ENCODE assay signal across 8 cellular contexts in the genomic region with DNA sequence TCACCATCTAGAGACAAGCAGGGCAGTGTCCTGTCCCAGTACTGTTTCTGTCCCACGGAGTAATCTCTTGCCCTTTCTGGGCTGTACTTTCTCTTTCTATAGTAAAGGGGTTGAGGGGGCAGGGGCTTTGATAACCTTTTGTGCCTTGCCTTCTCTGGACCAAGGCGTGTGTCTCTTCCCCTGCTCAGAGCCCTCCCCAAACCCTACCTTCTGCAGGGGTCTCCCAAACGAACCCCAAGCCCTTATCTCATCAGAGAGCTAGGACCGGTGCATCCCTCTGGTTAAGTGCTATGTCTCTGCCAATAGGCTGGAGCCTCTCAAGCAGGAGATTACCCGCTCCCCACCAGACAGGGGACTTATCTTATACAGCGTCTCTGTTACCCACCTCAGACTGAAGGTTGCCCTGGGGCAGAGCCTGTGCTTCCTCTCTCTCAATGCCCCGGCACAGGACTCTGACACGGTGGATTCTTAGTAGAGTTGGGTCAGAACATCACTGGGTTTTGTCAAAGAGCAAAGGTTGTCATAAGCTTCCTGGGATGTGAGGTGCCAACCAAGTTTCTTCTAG. TPM values are rescaled to one million over a fixed set of nuclear protein-coding genes. Genes with fewer than 3 reads are reported as not detected.
DNase-seq lines count a peak whose midpoint lies in the region; ATAC-seq and TF ChIP-seq lines count a peak whose summit lies in the region.

No MANE protein-coding gene starts in this region.

- peaks cover 64% of the 10 kb centered on the region for H3K4me1 Mint-ChIP-seq in T-helper 17 cell

- H3K9me3 ChIP-seq in T-helper 17 cell (ENCODE audit: control insufficient read depth, low read length, poor library complexity, severe bottlenecking) (no peaks in the 10 kb centered on the region), esophagus (ENCODE audit: control insufficient read depth in 2 of 2, insufficient read depth in 1 of 2, low read depth in 1 of 2, low read length in 1 of 2) (no peaks in the 10 kb centered on the region), sigmoid colon (no peaks in the 10 kb centered on the region)

- peaks cover 7% of the 10 kb centered on the region for H3K36me3 Mint-ChIP-seq in T-helper 17 cell (ENCODE audit: low read depth)

- H3K27me3 ChIP-seq in esophagus (ENCODE audit: control insufficient read depth in 1 of 2, insufficient read depth in 2 of 2, low read length in 2 of 2) (no peaks in the 10 kb centered on the region), sigmoid colon (no peaks in the 10 kb centered on the region)

- peak overlapping the region; percentile 51 to 73 for H3K27ac ChIP-seq in esophagus (ENCODE audit: low read depth in 2 of 2, low read length in 1 of 2)
- H3K27ac ChIP-seq in sigmoid colon = peak overlapping the region; percentile 92 to 99 (median 98)

- no peaks in the 10 kb centered on the region for H3K27me3 Mint-ChIP-seq in T-helper 17 cell

- intact Hi-C loops in sigmoid colon (cut with DNase I) = loop anchor here (5.0 kb wide), 2 partner anchors 63 to 148 kb away; no protein-coding TSS in a partner anchor

- H3K27ac Mint-ChIP-seq in T-helper 17 cell = peak overlapping the region; percentile 95

- no peak for TF ChIP-seq CTCF in sigmoid colon (IDR thresholded peaks at IDR 0.05)

- H3K36me3 ChIP-seq in esophagus (ENCODE audit: control insufficient read depth in 2 of 2, insufficient read depth in 2 of 2, low read length in 1 of 2) = peaks cover 0 to 2% of the 10 kb centered on the region in 2 donors
- peaks cover 0 to 15% (median 10%) of the 10 kb centered on the region in 4 donors for H3K36me3 ChIP-seq in sigmoid colon

- ATAC-seq in GM18505 (IDR thresholded peaks at IDR 0.05; ENCODE audit: unreplicated experiment) = no peak
- ATAC-seq in T-helper 17 cell = peak; percentile 27
- ATAC-seq in GM21447 (IDR thresholded peaks at IDR 0.05; ENCODE audit: unreplicated experiment) = no peak
- ATAC-seq in HG02938 (IDR thresholded peaks at IDR 0.05; ENCODE audit: unreplicated experiment) = no peak

- TF ChIP-seq POLR2A in GM18505 (IDR thresholded peaks at IDR 0.05; ENCODE audit: borderline replicate concordance, extremely low read depth, insufficient read depth, insufficient read length) (peak; percentile 26), sigmoid colon (IDR thresholded peaks at IDR 0.05) (no peak)

- peak overlapping the region; percentile 98 for H3K4me3 Mint-ChIP-seq in T-helper 17 cell

- H3K4me3 ChIP-seq in esophagus (ENCODE audit: low read depth in 1 of 2, low read length in 2 of 2) (peak overlapping the region in 1 of 2 donors; percentile 36), sigmoid colon (peak overlapping the region; percentile 79 to 99 (median 97))

- TF ChIP-seq EP300 in sigmoid colon (IDR thresholded peaks at IDR 0.05) = no peak

- DNase-seq in T-helper 17 cell (no peak), sigmoid colon (peak; percentile 66), NCI-H1105 (lab: John Stamatoyannopoulos, UW) (no peak), NCI-H226 (no peak)

- H3K4me1 ChIP-seq in esophagus (ENCODE audit: control insufficient read depth in 2 of 2, insufficient read depth in 2 of 2, low read length in 1 of 2) (peaks cover 9 to 10% of the 10 kb centered on the region in 2 donors), sigmoid colon (peaks cover 0 to 76% (median 61%) of the 10 kb centered on the region in 4 donors)

- 38 to 40% methylated on average over 8 of the region's 8 CpGs for WGBS in esophagus, 2 donors
- 36 to 62% methylated on average over 8 of the region's 8 CpGs for WGBS in sigmoid colon, 2 donors

RNA-seq across cellular contexts. Expression of a gene that starts 2.9 kb away (rescaled TPM):
- total RNA-seq in T-helper 17 cell (10 to 100 TPM; 16.3 to 18.2 TPM), sigmoid colon (10 to 100 TPM; 20.1 to 43.4 (median 23.0) TPM)
- polyA plus RNA-seq in esophagus (1 to 10 TPM; 4.8 to 6.6 TPM), sigmoid colon (10 to 100 TPM; 11.4 to 17.9 (median 12.7) TPM)

RNA-seq across cellular contexts. Expression of a gene that starts 19.2 kb away (rescaled TPM):
- total RNA-seq in T-helper 17 cell (under 1 TPM; 0.44 to 0.45 TPM), sigmoid colon (1 to 10 TPM; 1.2 to 6.9 (median 2.5) TPM)
- polyA plus RNA-seq in esophagus (1 to 10 TPM; 5.0 to 9.2 TPM), sigmoid colon (10 to 100 TPM in 1 of 3 donors, 1 to 10 TPM in 1, under 1 TPM in 1; 0.69 to 12.9 (median 2.4) TPM)
